Comparison of ENCODE assay signal across 16 cellular contexts in genomic region chr17:79073706-79074088, GRCh38. TPM values are rescaled to one million over a fixed set of nuclear protein-coding genes. Genes with fewer than 3 reads are reported as not detected.
DNase-seq lines count a peak whose midpoint lies in the region; ATAC-seq and TF ChIP-seq lines count a peak whose summit lies in the region.
"Had no signal": no experiment of that assay in that cellular context is flagged by ENCODE, and none has a peak within 500 bp of the region (broad histone marks: within the 10 kb centered on the region; RNA-seq: fewer than 3 reads in every experiment).

No MANE protein-coding gene starts in this region.

- peak overlapping the region; percentile 89 for H3K27ac ChIP-seq in caudate nucleus (ENCODE audit: low read depth, low read length)
- no peak overlapping the region for H3K27ac ChIP-seq in naive thymus-derived CD4-positive, alpha-beta T cell (ENCODE audit: low read depth, low read length)

- POLR2A ChIA-PET in activated naive CD8-positive, alpha-beta T cell treated with anti-CD3 and anti-CD28 coated beads, Interleukin-2, amount 10 ng/mL, durations not matched to agents 7 days and 5 days (lab: Charles Lee) = no interaction called here
- POLR2A ChIA-PET in naive thymus-derived CD4-positive, alpha-beta T cell (lab: Charles Lee) = no interaction called here

- no peaks in the 10 kb centered on the region for H3K27me3 Mint-ChIP-seq in activated naive CD8-positive, alpha-beta T cell treated with anti-CD3 and anti-CD28 coated beads, Interleukin-2, amount 10 ng/mL, durations not matched to agents 7 days and 5 days
- no peaks in the 10 kb centered on the region for H3K27me3 Mint-ChIP-seq in activated naive CD8-positive, alpha-beta T cell treated with anti-CD3 and anti-CD28 coated beads for 36 hours
- H3K27me3 Mint-ChIP-seq in naive thymus-derived CD4-positive, alpha-beta T cell = peaks cover 0 to 4% (median 0%) of the 10 kb centered on the region in 5 donors
- H3K27me3 Mint-ChIP-seq in type B pancreatic cell = peaks cover 11% of the 10 kb centered on the region
- H3K27me3 Mint-ChIP-seq: activated CD4-positive, alpha-beta memory T cell treated with anti-CD3 and anti-CD28 coated beads for 36 hours had no signal

- intact Hi-C loops in naive thymus-derived CD4-positive, alpha-beta T cell (cut with micrococcal nuclease) = loop anchor here in 1 of 2 donors (1.0 to 10.0 kb wide), 2 partner anchors 64 to 921 kb away; partner anchors contain the start of gene CANT1

- H3K36me3 ChIP-seq in naive thymus-derived CD4-positive, alpha-beta T cell (ENCODE audit: control insufficient read depth in 2 of 3, insufficient read depth in 3 of 3, low read length in 3 of 3) = peaks cover 0 to 9% (median 0%) of the 10 kb centered on the region in 3 experiments

- peak overlapping the region; percentile 64 for H3K4me3 ChIP-seq in naive thymus-derived CD4-positive, alpha-beta T cell (ENCODE audit: low read length)

- no peak overlapping the region for H3K27ac Mint-ChIP-seq in activated naive CD8-positive, alpha-beta T cell treated with anti-CD3 and anti-CD28 coated beads, Interleukin-2, amount 10 ng/mL, durations not matched to agents 7 days and 5 days
- H3K27ac Mint-ChIP-seq in activated naive CD8-positive, alpha-beta T cell treated with anti-CD3 and anti-CD28 coated beads for 36 hours = no peak overlapping the region
- H3K27ac Mint-ChIP-seq in naive thymus-derived CD4-positive, alpha-beta T cell = peak overlapping the region in 1 of 9 donors; percentile 14
- no peak overlapping the region for H3K27ac Mint-ChIP-seq in type B pancreatic cell
- H3K27ac Mint-ChIP-seq: activated CD4-positive, alpha-beta memory T cell treated with anti-CD3 and anti-CD28 coated beads for 36 hours had no signal

- TF ChIP-seq CTCF in type B pancreatic cell (conservative IDR thresholded peaks at IDR 0.05) = no peak

- no peaks in the 10 kb centered on the region for H3K36me3 Mint-ChIP-seq in activated naive CD8-positive, alpha-beta T cell treated with anti-CD3 and anti-CD28 coated beads, Interleukin-2, amount 10 ng/mL, durations not matched to agents 7 days and 5 days
- peaks cover 8% of the 10 kb centered on the region for H3K36me3 Mint-ChIP-seq in activated naive CD8-positive, alpha-beta T cell treated with anti-CD3 and anti-CD28 coated beads for 36 hours
- peaks cover 0 to 5% (median 0%) of the 10 kb centered on the region in 5 donors for H3K36me3 Mint-ChIP-seq in naive thymus-derived CD4-positive, alpha-beta T cell
- H3K36me3 Mint-ChIP-seq in type B pancreatic cell = peaks cover 4% of the 10 kb centered on the region
- H3K36me3 Mint-ChIP-seq: activated CD4-positive, alpha-beta memory T cell treated with anti-CD3 and anti-CD28 coated beads for 36 hours had no signal

- H3K27me3 ChIP-seq in naive thymus-derived CD4-positive, alpha-beta T cell (ENCODE audit: control insufficient read depth in 2 of 2, insufficient read depth in 2 of 2, low read length in 2 of 2) = no peaks in the 10 kb centered on the region

- DNase-seq in activated naive CD8-positive, alpha-beta T cell treated with anti-CD3 and anti-CD28 coated beads, Interleukin-2, amount 10 ng/mL, durations not matched to agents 7 days and 5 days = peak; percentile 27
- DNase-seq in activated naive CD8-positive, alpha-beta T cell treated with anti-CD3 and anti-CD28 coated beads for 36 hours = no peak
- peak in 1 of 61 donors; percentile 44 for DNase-seq in caudate nucleus (lab: John Stamatoyannopoulos, UW)
- DNase-seq in naive thymus-derived CD4-positive, alpha-beta T cell = no peak
- no peak for DNase-seq in type B pancreatic cell (ENCODE audit: extremely low spot score, unreplicated experiment)
- no peak for DNase-seq in NCI-H1436 treated with DMSO at 0.1 percent for 48 hours (lab: John Stamatoyannopoulos, UW)
- no peak for DNase-seq in hypothalamus (lab: John Stamatoyannopoulos, UW)
- DNase-seq: activated CD4-positive, alpha-beta memory T cell treated with anti-CD3 and anti-CD28 coated beads for 36 hours; GOT3; hippocampal formation; NCI-H1694; NCI-H524; stimulated activated CD4-positive, alpha-beta T cell treated with anti-CD3 and anti-CD28 coated beads, Interleukin-1b, Interleukin-23, amount 100 ng/mL, for 48 hours had no signal

- no peak overlapping the region for H3K4me3 Mint-ChIP-seq in activated naive CD8-positive, alpha-beta T cell treated with anti-CD3 and anti-CD28 coated beads, Interleukin-2, amount 10 ng/mL, durations not matched to agents 7 days and 5 days
- no peak overlapping the region for H3K4me3 Mint-ChIP-seq in activated naive CD8-positive, alpha-beta T cell treated with anti-CD3 and anti-CD28 coated beads for 36 hours
- H3K4me3 Mint-ChIP-seq in naive thymus-derived CD4-positive, alpha-beta T cell = peak overlapping the region in 8 of 10 donors; percentile 3 to 94 (median 86)
- peak overlapping the region; percentile 25 for H3K4me3 Mint-ChIP-seq in type B pancreatic cell

- peaks cover 8 to 14% of the 10 kb centered on the region in 2 donors for H3K4me1 ChIP-seq in naive thymus-derived CD4-positive, alpha-beta T cell (ENCODE audit: control insufficient read depth in 2 of 2, insufficient read depth in 2 of 2, low read length in 2 of 2)

- no peak for ATAC-seq in activated naive CD8-positive, alpha-beta T cell treated with anti-CD3 and anti-CD28 coated beads, Interleukin-2, amount 10 ng/mL, durations not matched to agents 7 days and 5 days (ENCODE audit: low read depth)
- no peak for ATAC-seq in naive thymus-derived CD4-positive, alpha-beta T cell
- ATAC-seq in HG03039 (IDR thresholded peaks at IDR 0.05; ENCODE audit: unreplicated experiment) = no peak

- H3K4me1 Mint-ChIP-seq in activated naive CD8-positive, alpha-beta T cell treated with anti-CD3 and anti-CD28 coated beads, Interleukin-2, amount 10 ng/mL, durations not matched to agents 7 days and 5 days = peaks cover 6% of the 10 kb centered on the region
- H3K4me1 Mint-ChIP-seq in activated naive CD8-positive, alpha-beta T cell treated with anti-CD3 and anti-CD28 coated beads for 36 hours = peaks cover 13% of the 10 kb centered on the region
- peaks cover 9 to 26% (median 18%) of the 10 kb centered on the region in 7 donors for H3K4me1 Mint-ChIP-seq in naive thymus-derived CD4-positive, alpha-beta T cell
- peaks cover 9% of the 10 kb centered on the region for H3K4me1 Mint-ChIP-seq in type B pancreatic cell (ENCODE audit: unreplicated experiment)

- no peaks in the 10 kb centered on the region for H3K9me3 Mint-ChIP-seq in activated naive CD8-positive, alpha-beta T cell treated with anti-CD3 and anti-CD28 coated beads, Interleukin-2, amount 10 ng/mL, durations not matched to agents 7 days and 5 days
- no peaks in the 10 kb centered on the region for H3K9me3 Mint-ChIP-seq in activated naive CD8-positive, alpha-beta T cell treated with anti-CD3 and anti-CD28 coated beads for 36 hours
- no peaks in the 10 kb centered on the region for H3K9me3 Mint-ChIP-seq in naive thymus-derived CD4-positive, alpha-beta T cell
- H3K9me3 Mint-ChIP-seq in type B pancreatic cell = no peaks in the 10 kb centered on the region
- H3K9me3 Mint-ChIP-seq: activated CD4-positive, alpha-beta memory T cell treated with anti-CD3 and anti-CD28 coated beads for 36 hours had no signal

- CTCF ChIA-PET in naive thymus-derived CD4-positive, alpha-beta T cell (lab: Charles Lee) = interaction anchor here (0.6 to 3.0 kb wide), 6 partner anchors 8 to 208 kb away, joined by 3 to 11 read pairs (median 6); no protein-coding TSS in a partner anchor

- no peaks in the 10 kb centered on the region for H3K9me3 ChIP-seq in naive thymus-derived CD4-positive, alpha-beta T cell (ENCODE audit: control insufficient read depth in 2 of 3, low read length in 3 of 3)
- H3K9me3 ChIP-seq: A549 had no signal

RNA-seq across cellular contexts. Expression of gene ENGASE, which starts 0.9 kb away (rescaled TPM):
- total RNA-seq in activated naive CD8-positive, alpha-beta T cell treated with anti-CD3 and anti-CD28 coated beads, Interleukin-2, amount 10 ng/mL, durations not matched to agents 7 days and 5 days = 10 to 100 TPM; 72.8 to 78.2 TPM
- total RNA-seq in activated naive CD8-positive, alpha-beta T cell treated with anti-CD3 and anti-CD28 coated beads for 36 hours = 10 to 100 TPM; 23.4 to 26.3 TPM
- 100 to 1,000 TPM in 2 of 5 experiments, 10 to 100 TPM in 3; 41.5 to 214 (median 85.9) TPM for total RNA-seq in naive thymus-derived CD4-positive, alpha-beta T cell
- polyA plus RNA-seq in naive thymus-derived CD4-positive, alpha-beta T cell = 1 to 10 TPM; 3.8 to 6.4 TPM
- total RNA-seq in type B pancreatic cell (ENCODE audit: low replicate concordance) = 45.0 and 72.6 TPM in 2 replicates

RNA-seq across cellular contexts. Expression of gene C1QTNF1, which starts 49.7 kb away (rescaled TPM):
- not detected for total RNA-seq in activated naive CD8-positive, alpha-beta T cell treated with anti-CD3 and anti-CD28 coated beads, Interleukin-2, amount 10 ng/mL, durations not matched to agents 7 days and 5 days
- under 1 TPM; 0.12 to 0.14 TPM for total RNA-seq in activated naive CD8-positive, alpha-beta T cell treated with anti-CD3 and anti-CD28 coated beads for 36 hours
- total RNA-seq in naive thymus-derived CD4-positive, alpha-beta T cell = under 1 TPM in 1 of 5 experiments, not detected in 4; 0.10 TPM
- polyA plus RNA-seq in naive thymus-derived CD4-positive, alpha-beta T cell = not detected
- total RNA-seq in type B pancreatic cell (ENCODE audit: low replicate concordance) = 8.7 and 9.4 TPM in 2 replicates
- total RNA-seq: OCI-LY7 had no signal

Comparison
In these comparisons a context has a peak if more than half of its experiments do, and no peak if none do; other contexts are left out.
1. H3K4me3 Mint-ChIP-seq: peak in naive thymus-derived CD4-positive, alpha-beta T cell (8 of 10) and type B pancreatic cell (single experiment); none in activated naive CD8-positive, alpha-beta T cell treated with anti-CD3 and anti-CD28 coated beads, Interleukin-2, amount 10 ng/mL, durations not matched to agents 7 days and 5 days (single experiment) and activated naive CD8-positive, alpha-beta T cell treated with anti-CD3 and anti-CD28 coated beads for 36 hours (single experiment).